In the genomic region with DNA sequence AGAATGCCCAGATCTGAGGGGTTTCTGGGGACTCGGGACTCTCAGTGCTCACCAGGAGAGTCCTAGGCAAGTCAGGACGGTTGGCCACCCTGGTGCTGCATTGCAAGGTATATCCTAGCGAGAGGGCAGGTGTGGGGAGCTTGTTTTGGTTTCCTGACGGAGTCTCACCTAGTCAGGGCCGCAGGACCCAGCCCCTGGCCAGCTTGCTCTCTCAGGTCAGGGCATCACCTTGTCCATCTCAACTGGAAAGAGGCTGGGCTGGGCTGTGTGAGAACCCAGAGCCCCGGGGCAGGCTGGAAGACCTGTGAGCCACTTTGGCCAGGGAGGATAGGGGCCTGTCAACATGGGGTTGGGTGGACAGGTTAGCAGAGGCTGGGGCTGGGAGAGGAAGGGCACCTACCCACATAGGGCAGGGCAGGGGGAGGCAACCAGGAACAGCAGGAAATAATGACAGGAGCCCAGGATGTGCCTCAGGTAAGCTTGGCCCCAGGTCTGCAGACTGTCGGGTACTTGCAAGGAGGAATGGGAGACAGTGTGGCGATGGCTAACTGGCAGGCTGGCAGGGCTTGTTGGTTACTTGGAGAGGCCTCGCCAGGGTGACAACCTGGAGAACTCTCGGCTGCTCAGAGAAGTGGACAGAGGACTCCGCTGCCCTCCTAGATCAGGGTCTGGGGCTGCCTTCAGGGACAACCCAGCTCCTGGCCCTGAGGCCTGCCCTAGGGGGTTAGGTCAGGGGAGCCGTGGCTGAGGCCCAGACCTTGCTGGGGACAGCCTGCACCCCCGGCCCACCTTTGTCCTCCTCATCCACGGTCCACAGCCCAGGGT, we compare ENCODE assay signal across 1 cellular context.
TF ChIP-seq lines count a peak whose summit lies in the region.

No MANE protein-coding gene starts in this region.

TF ChIP-seq in HepG2, 621 proteins besides CTCF, POLR2A, EP300 and RAD21:
- no peak for TF ChIP-seq PHF8 (CRISPR knock-in tag; IDR thresholded peaks at IDR 0.05)
- TF ChIP-seq ZNF687 (CRISPR knock-in tag; IDR thresholded peaks at IDR 0.05): peak; percentile 43
- peak; percentile 45 for TF ChIP-seq HNF4A (CRISPR knock-in tag; IDR thresholded peaks at IDR 0.05)
- no peak for TF ChIP-seq REPIN1 (CRISPR knock-in tag; IDR thresholded peaks at IDR 0.05; ENCODE audit: borderline replicate concordance, low read depth)
- TF ChIP-seq ZSCAN22 (CRISPR knock-in tag; IDR thresholded peaks at IDR 0.05): no peak
- TF ChIP-seq ZNF709 (CRISPR knock-in tag; IDR thresholded peaks at IDR 0.05): 0 out of 2 replicates have a peak, but pooled peaks have one; percentile 21
- TF ChIP-seq ZNF552 (CRISPR knock-in tag; IDR thresholded peaks at IDR 0.05; ENCODE audit: borderline replicate concordance): no peak
- peak; percentile 41; the same call in 1 of the 2 replicates for TF ChIP-seq UBTF (CRISPR knock-in tag; IDR thresholded peaks at IDR 0.05)
